8 cellular contexts compared by ENCODE assay signal in genomic region chr7:92528958-92529264, GRCh38. TPM values are rescaled to one million over a fixed set of nuclear protein-coding genes. Genes with fewer than 3 reads are reported as not detected.
A peak's percentile ranks its signal among the peaks of the same experiment; 100 is the strongest.
DNase-seq lines count a peak whose midpoint lies in the region; ATAC-seq and TF ChIP-seq lines count a peak whose summit lies in the region.

No MANE protein-coding gene starts in this region.

- no peaks in the 10 kb centered on the region for H4K20me1 ChIP-seq in mammary epithelial cell (ENCODE audit: insufficient read depth, low read length)

- H3K27ac Mint-ChIP-seq in naive B cell: peak overlapping the region; percentile 87 to 98 (median 94)

- no peaks in the 10 kb centered on the region for H3K27me3 Mint-ChIP-seq in naive B cell

- peak overlapping the region; percentile 96 for H2AFZ ChIP-seq in mammary epithelial cell (ENCODE audit: low read depth, low read length)

- H3K36me3 ChIP-seq in GM06990 (ENCODE audit: control insufficient read depth, insufficient read depth, low read length) (peaks cover 5% of the 10 kb centered on the region), mammary epithelial cell (ENCODE audit: insufficient read depth, low read length) (peaks cover 7% of the 10 kb centered on the region)

- TF ChIP-seq CTCF in GM06990 (IDR thresholded peaks at IDR 0.05; ENCODE audit: insufficient read depth, low read length, poor library complexity, severe bottlenecking) (no peak), mammary epithelial cell (conservative IDR thresholded peaks at IDR 0.05 in 1 of 2, IDR thresholded peaks at IDR 0.05 in 1 of 2; ENCODE audit: extremely low read depth in 1 of 2, insufficient read depth in 1 of 2, low read depth in 1 of 2, low read length in 2 of 2) (no peak)

- no peak for DNase-seq in GM06990 (ENCODE audit: extremely low read depth, insufficient read length)
- DNase-seq in mammary epithelial cell: no peak
- DNase-seq in naive B cell: no peak
- no peak for DNase-seq in DMS114 treated with DMSO at 0.1 percent for 48 hours (lab: John Stamatoyannopoulos, UW; ENCODE audit: unreplicated experiment)
- no peak for DNase-seq in EL
- DNase-seq in NCI-H1436 treated with DMSO at 0.1 percent for 48 hours (lab: John Stamatoyannopoulos, UW): no peak

- H3K27me3 ChIP-seq in GM06990 (replicated peaks; ENCODE audit: control insufficient read depth, insufficient read depth, low read length) (no peaks in the 10 kb centered on the region), mammary epithelial cell (ENCODE audit: insufficient read depth, low read length) (no peaks in the 10 kb centered on the region)

- intact Hi-C loops in mammary epithelial cell (cut with micrococcal nuclease): loop anchor here (1.0 to 5.0 kb wide), 3 partner anchors 61 to 586 kb away; partner anchors contain the start of genes CDK6 and FAM133B

- no peaks in the 10 kb centered on the region for H3K9me3 ChIP-seq in mammary epithelial cell (replicated peaks; ENCODE audit: insufficient read depth, low read length)

- ATAC-seq in HG03097 (IDR thresholded peaks at IDR 0.05; ENCODE audit: low FRiP score, unreplicated experiment): peak; percentile 1
- ATAC-seq in naive B cell (ENCODE audit: low read depth in 2 of 2): no peak
- ATAC-seq in GM21360 (IDR thresholded peaks at IDR 0.05; ENCODE audit: unreplicated experiment): no peak

- peaks cover 0 to 2% (median 0%) of the 10 kb centered on the region in 7 donors for H3K9me3 Mint-ChIP-seq in naive B cell

- peaks cover 20 to 23% of the 10 kb centered on the region in 2 donors for H3K36me3 Mint-ChIP-seq in naive B cell

- in situ Hi-C loops in mammary epithelial cell (cut with MboI; ENCODE audit: low sequenced_read_pairs in 2 of 2): no loop called here

- CTCF ChIA-PET in mammary epithelial cell (lab: Charles Lee; ENCODE audit: low non-redundant PET): interaction anchor here (0.5 to 0.8 kb wide), 5 partner anchors 30 to 352 kb away, joined by 3 to 10 read pairs (median 3); no protein-coding TSS in a partner anchor

- H3K4me3 Mint-ChIP-seq in naive B cell: peak overlapping the region; percentile 80 to 99 (median 92)

- H3K4me1 Mint-ChIP-seq in naive B cell: peaks cover 25 to 37% (median 30%) of the 10 kb centered on the region in 3 donors

- H3K4me1 ChIP-seq in mammary epithelial cell (ENCODE audit: insufficient read depth, low read length): no peaks in the 10 kb centered on the region

- BruUV-seq in mammary epithelial cell (replicated peaks; lab: Mats Ljungman, UMichigan): TSS peak; percentile 79

- H3K79me2 ChIP-seq in mammary epithelial cell (ENCODE audit: insufficient read depth, low read length): peaks cover 53% of the 10 kb centered on the region

- WGBS in mammary epithelial cell (ENCODE audit: low coverage, missing lambda C conversion rate): under 1% methylated on average over 13 of the region's 13 CpGs

- dilution Hi-C loops in mammary epithelial cell (cut with HindIII; ENCODE audit: low sequenced_read_pairs): no loop called here

- peak overlapping the region; percentile 97 for H3K4me3 ChIP-seq in GM06990 (replicated peaks; ENCODE audit: low read depth, low read length)
- H3K4me3 ChIP-seq in mammary epithelial cell (replicated peaks in 1 of 3; ENCODE audit: insufficient read depth in 1 of 3, low read depth in 2 of 3, low read length in 3 of 3): peak overlapping the region; percentile 76 to 84 (median 80)

- H3K27ac ChIP-seq in mammary epithelial cell (ENCODE audit: insufficient read depth, low read depth, low read length): peak overlapping the region; percentile 86

- H3K9ac ChIP-seq in mammary epithelial cell (ENCODE audit: insufficient read depth, low read length): peak overlapping the region; percentile 98

- peak overlapping the region; percentile 76 for H3K4me2 ChIP-seq in mammary epithelial cell (ENCODE audit: insufficient read depth, low read depth, low read length)

RNA-seq across cellular contexts. Expression of gene RBM48, which starts 0.3 kb away (rescaled TPM):
- 1 to 10 TPM; 9.0 to 9.8 TPM for total RNA-seq in mammary epithelial cell
- polyA plus RNA-seq in mammary epithelial cell: 4.1 TPM
- polyA minus RNA-seq in mammary epithelial cell: 3.4 TPM
- 10 to 100 TPM; 27.2 to 45.1 (median 34.5) TPM for polyA plus RNA-seq in naive B cell (ENCODE audit: low read depth in 6 of 6)

RNA-seq across cellular contexts. Expression of gene PEX1, which starts 0.6 kb away (rescaled TPM):
- total RNA-seq in mammary epithelial cell: 10 to 100 TPM; 14.4 to 24.2 TPM
- polyA plus RNA-seq in mammary epithelial cell (8.0 TPM), naive B cell (ENCODE audit: low read depth in 6 of 6) (10 to 100 TPM in 1 of 6 donors, 1 to 10 TPM in 5; 3.5 to 10.2 (median 7.2) TPM)
- polyA minus RNA-seq in mammary epithelial cell: 5.2 TPM

RNA-seq across cellular contexts. Expression of gene ERVW-1, which starts 51.2 kb away (rescaled TPM):
- not detected for total RNA-seq in mammary epithelial cell
- polyA plus RNA-seq in mammary epithelial cell: not detected
- polyA minus RNA-seq in mammary epithelial cell: 4.5 TPM
- under 1 TPM in 2 of 6 donors, not detected in 4; 0.11 to 0.31 TPM for polyA plus RNA-seq in naive B cell (ENCODE audit: low read depth in 6 of 6)
